ENCODE assay signal across 10 cellular contexts in genomic region chr13:95698047-95698749, GRCh38. TPM values are rescaled to one million over a fixed set of nuclear protein-coding genes. Genes with fewer than 3 reads are reported as not detected.
DNase-seq lines count a peak whose midpoint lies in the region; ATAC-seq and TF ChIP-seq lines count a peak whose summit lies in the region.
"Had no signal": no experiment of that assay in that cellular context is flagged by ENCODE, and none has a peak within 500 bp of the region (broad histone marks: within the 10 kb centered on the region; RNA-seq: fewer than 3 reads in every experiment).

No MANE protein-coding gene starts in this region.

- intact Hi-C loops in left ventricle myocardium inferior (cut with micrococcal nuclease) (no loop called here), posterior cingulate gyrus (cut with DNase I) (no loop called here)

- no peaks in the 10 kb centered on the region for H3K36me3 ChIP-seq in left ventricle myocardium inferior

- peak; percentile 59 for TF ChIP-seq CTCF in 22Rv1 (IDR thresholded peaks at IDR 0.05)
- TF ChIP-seq CTCF in left ventricle myocardium inferior (IDR thresholded peaks at IDR 0.05; ENCODE audit: borderline replicate concordance) = peak; percentile 29

- no peak overlapping the region for H3K4me3 ChIP-seq in left ventricle myocardium inferior

- H3K27ac ChIP-seq in 22Rv1 (no peak overlapping the region), left ventricle myocardium inferior (replicated peaks) (peak overlapping the region; percentile 28)

- peak; percentile 49 for ATAC-seq in GM19035 (IDR thresholded peaks at IDR 0.05; ENCODE audit: unreplicated experiment)

- DNase-seq in OCI-M1 (lab: John Stamatoyannopoulos, UW) (peak; percentile 39), left ventricle myocardium inferior (no peak), NOMO-1 (lab: John Stamatoyannopoulos, UW; ENCODE audit: unreplicated experiment in 2 of 2) (no peak), posterior cingulate gyrus (no peak), middle frontal gyrus (ENCODE audit: extremely low spot score, low spot score) (no peak), DMS153 treated with DMSO at 0.1 percent for 48 hours (lab: John Stamatoyannopoulos, UW; ENCODE audit: unreplicated experiment) (no peak)
- DNase-seq: COR-L47, NCI-H345 had no signal

- peaks cover 34% of the 10 kb centered on the region for H3K4me1 ChIP-seq in left ventricle myocardium inferior

- H3K27me3 ChIP-seq in left ventricle myocardium inferior (ENCODE audit: low read depth) = no peaks in the 10 kb centered on the region

- no peaks in the 10 kb centered on the region for H3K9me3 ChIP-seq in left ventricle myocardium inferior (replicated peaks)

RNA-seq across cellular contexts. Expression of gene DNAJC3, which starts 21.3 kb away (rescaled TPM):
- 31.5 TPM for total RNA-seq in left ventricle myocardium inferior

RNA-seq across cellular contexts. Expression of gene DZIP1, which starts 53.7 kb away (rescaled TPM):
- 3.8 TPM for total RNA-seq in left ventricle myocardium inferior
